Comparison of ENCODE assay signal across 1 cellular context in the genomic region with DNA sequence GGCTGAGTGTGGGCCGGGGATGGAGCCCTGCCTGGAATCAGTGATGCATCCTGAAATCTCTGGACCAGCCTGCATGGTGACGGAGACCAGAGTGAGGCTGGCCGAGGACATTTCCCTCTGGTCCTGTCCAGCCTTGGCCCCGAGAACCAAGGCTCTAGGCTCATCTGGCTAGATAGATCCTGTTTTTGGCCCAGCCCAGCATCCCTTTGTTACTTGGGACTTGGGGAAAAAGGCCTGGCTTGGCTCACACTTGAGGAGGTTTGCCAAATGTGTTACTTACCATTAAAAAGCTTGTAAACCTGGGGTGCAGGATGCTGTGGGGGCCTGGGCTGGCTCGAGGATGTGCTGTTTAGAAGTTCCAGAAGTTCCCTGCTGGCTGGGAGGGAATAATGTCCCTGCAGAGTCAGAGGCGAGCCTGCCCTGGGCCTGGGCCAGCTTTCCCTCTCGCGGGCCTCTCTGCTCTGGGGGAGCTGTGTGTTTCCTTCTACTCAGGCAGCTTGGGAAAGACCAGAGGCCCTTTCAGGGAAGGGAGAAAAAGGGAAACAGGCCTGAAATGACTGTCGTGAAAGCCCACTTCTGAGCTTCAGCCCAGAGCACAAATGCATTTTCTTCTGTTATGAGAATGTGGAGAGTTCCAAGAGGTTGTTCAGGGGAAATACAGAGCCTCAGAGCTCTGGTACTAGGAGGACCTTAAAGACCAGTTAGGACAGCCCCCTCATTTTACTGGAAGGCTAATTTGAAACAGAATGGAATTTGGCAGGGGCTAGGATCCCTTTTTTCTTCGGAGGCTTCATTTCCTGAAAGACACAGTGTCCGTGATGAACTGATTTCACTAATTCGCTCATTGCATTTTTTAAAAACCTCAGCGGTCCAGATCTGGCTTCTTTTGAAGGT.
A peak's percentile ranks its signal among the peaks of the same experiment; 100 is the strongest.
TF ChIP-seq lines count a peak whose summit lies in the region.

No MANE protein-coding gene starts in this region.

TF ChIP-seq in K562, 482 proteins besides CTCF, POLR2A, EP300 and RAD21 (continued from another document and continues in another):
- TF ChIP-seq ZBTB9 (CRISPR knock-in tag; IDR thresholded peaks at IDR 0.05) (no peak), KDM4B (IDR thresholded peaks at IDR 0.05; ENCODE audit: borderline replicate concordance in 2 of 2, low read depth in 1 of 2) (no peak), RBM15 (IDR thresholded peaks at IDR 0.05; ENCODE audit: insufficient read depth, low read length) (no peak), TGIF2 (CRISPR knock-in tag; IDR thresholded peaks at IDR 0.05) (peak; percentile 31; the same call in 1 of the 2 replicates), POU5F1 (IDR thresholded peaks at IDR 0.05; ENCODE audit: borderline replicate concordance, low read depth, low read length, partially characterized antibody) (no peak), UBTF (IDR thresholded peaks at IDR 0.05; ENCODE audit: borderline replicate concordance in 1 of 2, low read depth in 2 of 2, low read length in 2 of 2) (peak in 1 of 2 experiments; percentile 66; a peak in 1 of 4 replicates), ZFP36 (IDR thresholded peaks at IDR 0.05; ENCODE audit: low read depth, low read length, partially characterized antibody) (peak; percentile 18), PYGO2 (tag; IDR thresholded peaks at IDR 0.05) (no peak), PCBP1 (IDR thresholded peaks at IDR 0.05; ENCODE audit: low read depth, low read length, poor library complexity, severe bottlenecking) (no peak), MEIS2 (IDR thresholded peaks at IDR 0.05; ENCODE audit: partially characterized antibody) (no peak), ADNP (tag; IDR thresholded peaks at IDR 0.05) (no peak), XRCC4 (IDR thresholded peaks at IDR 0.05; ENCODE audit: extremely low read depth, insufficient read depth, insufficient read length) (no peak), ZNF24 (IDR thresholded peaks at IDR 0.05) (no peak), FOXJ2 (tag; IDR thresholded peaks at IDR 0.05) (no peak), NFXL1 (CRISPR knock-in tag; IDR thresholded peaks at IDR 0.05) (no peak), POLR2B (IDR thresholded peaks at IDR 0.05; ENCODE audit: low read depth, partially characterized antibody) (no peak), SAFB (IDR thresholded peaks at IDR 0.05; ENCODE audit: borderline replicate concordance, low read depth, low read length) (no peak), CTBP1 (IDR thresholded peaks at IDR 0.05; ENCODE audit: borderline replicate concordance) (no peak), U2AF1 (optimal IDR thresholded peaks at IDR 0.05; ENCODE audit: low read depth, low read length) (no peak), SNRNP70 (optimal IDR thresholded peaks at IDR 0.05; ENCODE audit: low read depth, low read length) (no peak), NRF1 (conservative IDR thresholded peaks at IDR 0.05 in 1 of 2, IDR thresholded peaks at IDR 0.05 in 1 of 2) (0 out of 4 replicates have a peak, but pooled peaks of 1 of the 2 experiments have one; percentile 12), CREB3L1 (IDR thresholded peaks at IDR 0.05; ENCODE audit: borderline replicate concordance, low read depth) (no peak), ILF3 (IDR thresholded peaks at IDR 0.05; ENCODE audit: borderline replicate concordance) (no peak), GABPB1 (CRISPR knock-in tag; IDR thresholded peaks at IDR 0.05) (no peak), NBN (IDR thresholded peaks at IDR 0.05; ENCODE audit: low read depth) (no peak), KAT2B (IDR thresholded peaks at IDR 0.05; ENCODE audit: low read depth, low read length) (no peak), CC2D1A (IDR thresholded peaks at IDR 0.05) (no peak), ZEB2 (IDR thresholded peaks at IDR 0.05) (no peak), RBM22 (IDR thresholded peaks at IDR 0.05; ENCODE audit: low read depth, low read length, poor library complexity, severe bottlenecking) (no peak), ZNF146 (CRISPR knock-in tag; IDR thresholded peaks at IDR 0.05; ENCODE audit: unreplicated experiment) (no peak), CGGBP1 (CRISPR knock-in tag; IDR thresholded peaks at IDR 0.05) (no peak), ETV5 (CRISPR knock-in tag; IDR thresholded peaks at IDR 0.05; ENCODE audit: low read depth) (no peak), MYNN (IDR thresholded peaks at IDR 0.05) (no peak), MYNN (CRISPR knock-in tag; IDR thresholded peaks at IDR 0.05) (no peak), MAZ (CRISPR knock-in tag; conservative IDR thresholded peaks at IDR 0.05 in 1 of 2, IDR thresholded peaks at IDR 0.05 in 1 of 2) (peak in 1 of 2 experiments; percentile 24; a peak in 1 of 4 replicates), CBFB (CRISPR knock-in tag; IDR thresholded peaks at IDR 0.05) (no peak), ELK1 (CRISPR knock-in tag; IDR thresholded peaks at IDR 0.05) (no peak), SMARCC2 (IDR thresholded peaks at IDR 0.05; ENCODE audit: low read depth) (no peak), MTA3 (IDR thresholded peaks at IDR 0.05; ENCODE audit: borderline replicate concordance) (peak; percentile 50; the same call in 1 of the 2 replicates), TARDBP (IDR thresholded peaks at IDR 0.05) (no peak), PRDM10 (IDR thresholded peaks at IDR 0.05; ENCODE audit: partially characterized antibody) (peak; percentile 72), SMARCA4 (IDR thresholded peaks at IDR 0.05) (no peak), CXXC5 (CRISPR knock-in tag; IDR thresholded peaks at IDR 0.05) (0 out of 2 replicates have a peak, but pooled peaks have one; percentile 12), IFI16 (CRISPR knock-in tag; IDR thresholded peaks at IDR 0.05) (no peak)
- TF ChIP-seq, protein P1, sequence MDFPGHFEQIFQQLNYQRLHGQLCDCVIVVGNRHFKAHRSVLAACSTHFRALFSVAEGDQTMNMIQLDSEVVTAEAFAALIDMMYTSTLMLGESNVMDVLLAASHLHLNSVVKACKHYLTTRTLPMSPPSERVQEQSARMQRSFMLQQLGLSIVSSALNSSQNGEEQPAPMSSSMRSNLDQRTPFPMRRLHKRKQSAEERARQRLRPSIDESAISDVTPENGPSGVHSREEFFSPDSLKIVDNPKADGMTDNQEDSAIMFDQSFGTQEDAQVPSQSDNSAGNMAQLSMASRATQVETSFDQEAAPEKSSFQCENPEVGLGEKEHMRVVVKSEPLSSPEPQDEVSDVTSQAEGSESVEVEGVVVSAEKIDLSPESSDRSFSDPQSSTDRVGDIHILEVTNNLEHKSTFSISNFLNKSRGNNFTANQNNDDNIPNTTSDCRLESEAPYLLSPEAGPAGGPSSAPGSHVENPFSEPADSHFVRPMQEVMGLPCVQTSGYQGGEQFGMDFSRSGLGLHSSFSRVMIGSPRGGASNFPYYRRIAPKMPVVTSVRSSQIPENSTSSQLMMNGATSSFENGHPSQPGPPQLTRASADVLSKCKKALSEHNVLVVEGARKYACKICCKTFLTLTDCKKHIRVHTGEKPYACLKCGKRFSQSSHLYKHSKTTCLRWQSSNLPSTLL (IDR thresholded peaks at IDR 0.05): no peak
- TF ChIP-seq, protein P2, sequence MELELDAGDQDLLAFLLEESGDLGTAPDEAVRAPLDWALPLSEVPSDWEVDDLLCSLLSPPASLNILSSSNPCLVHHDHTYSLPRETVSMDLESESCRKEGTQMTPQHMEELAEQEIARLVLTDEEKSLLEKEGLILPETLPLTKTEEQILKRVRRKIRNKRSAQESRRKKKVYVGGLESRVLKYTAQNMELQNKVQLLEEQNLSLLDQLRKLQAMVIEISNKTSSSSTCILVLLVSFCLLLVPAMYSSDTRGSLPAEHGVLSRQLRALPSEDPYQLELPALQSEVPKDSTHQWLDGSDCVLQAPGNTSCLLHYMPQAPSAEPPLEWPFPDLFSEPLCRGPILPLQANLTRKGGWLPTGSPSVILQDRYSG (tag; conservative IDR thresholded peaks at IDR 0.05; ENCODE audit: low read depth): no peak
- TF ChIP-seq, protein P3, sequence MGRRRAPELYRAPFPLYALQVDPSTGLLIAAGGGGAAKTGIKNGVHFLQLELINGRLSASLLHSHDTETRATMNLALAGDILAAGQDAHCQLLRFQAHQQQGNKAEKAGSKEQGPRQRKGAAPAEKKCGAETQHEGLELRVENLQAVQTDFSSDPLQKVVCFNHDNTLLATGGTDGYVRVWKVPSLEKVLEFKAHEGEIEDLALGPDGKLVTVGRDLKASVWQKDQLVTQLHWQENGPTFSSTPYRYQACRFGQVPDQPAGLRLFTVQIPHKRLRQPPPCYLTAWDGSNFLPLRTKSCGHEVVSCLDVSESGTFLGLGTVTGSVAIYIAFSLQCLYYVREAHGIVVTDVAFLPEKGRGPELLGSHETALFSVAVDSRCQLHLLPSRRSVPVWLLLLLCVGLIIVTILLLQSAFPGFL (CRISPR knock-in tag; IDR thresholded peaks at IDR 0.05): peak; percentile 92; the same call in 1 of the 2 replicates
- TF ChIP-seq, protein P4, sequence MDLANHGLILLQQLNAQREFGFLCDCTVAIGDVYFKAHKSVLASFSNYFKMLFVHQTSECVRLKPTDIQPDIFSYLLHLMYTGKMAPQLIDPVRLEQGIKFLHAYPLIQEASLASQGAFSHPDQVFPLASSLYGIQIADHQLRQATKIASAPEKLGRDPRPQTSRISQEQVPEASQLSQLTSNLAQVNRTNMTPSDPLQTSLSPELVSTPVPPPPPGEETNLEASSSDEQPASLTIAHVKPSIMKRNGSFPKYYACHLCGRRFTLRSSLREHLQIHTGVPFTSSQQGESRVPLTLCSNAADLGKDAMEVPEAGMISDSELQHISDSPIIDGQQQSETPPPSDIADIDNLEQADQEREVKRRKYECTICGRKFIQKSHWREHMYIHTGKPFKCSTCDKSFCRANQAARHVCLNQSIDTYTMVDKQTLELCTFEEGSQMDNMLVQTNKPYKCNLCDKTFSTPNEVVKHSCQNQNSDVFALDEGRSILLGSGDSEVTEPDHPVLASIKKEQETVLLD (IDR thresholded peaks at IDR 0.05): no peak
